10 cellular contexts compared by ENCODE assay signal in genomic region chr11:79092791-79093313, GRCh38.
DNase-seq lines count a peak whose midpoint lies in the region; FAIRE-seq and TF ChIP-seq lines count a peak whose summit lies in the region.
"Had no signal": no experiment of that assay in that cellular context is flagged by ENCODE, and none has a peak within 500 bp of the region (broad histone marks: within the 10 kb centered on the region; RNA-seq: fewer than 3 reads in every experiment).

No MANE protein-coding gene starts in this region.

- H3K27me3 ChIP-seq in astrocyte (ENCODE audit: insufficient read depth, low read length) = no peaks in the 10 kb centered on the region
- H3K27me3 ChIP-seq in neuronal stem cell (ENCODE audit: control insufficient read depth in 3 of 3, insufficient read depth in 3 of 3, low read depth in 1 of 3, low read length in 3 of 3) = peaks cover 0 to 40% (median 2%) of the 10 kb centered on the region in 3 experiments

- H2BK12ac ChIP-seq in neuronal stem cell (ENCODE audit: low read length) = no peak overlapping the region

- peaks cover 18% of the 10 kb centered on the region for H3K4me1 Mint-ChIP-seq in astrocyte (ENCODE audit: low read depth, unreplicated experiment)
- H3K4me1 Mint-ChIP-seq: central memory CD8-positive, alpha-beta T cell had no signal

- H3K4ac ChIP-seq in neuronal stem cell (ENCODE audit: low read length) = no peak overlapping the region

- TF ChIP-seq CTCF in AG10803 (conservative IDR thresholded peaks at IDR 0.05; ENCODE audit: low read length) (no peak), astrocyte (IDR thresholded peaks at IDR 0.05; ENCODE audit: insufficient read depth, low read depth, low read length) (no peak)

- no peaks in the 10 kb centered on the region for H3K36me3 Mint-ChIP-seq in astrocyte (ENCODE audit: low read depth, unreplicated experiment)
- H3K36me3 Mint-ChIP-seq: WTC11 had no signal

- DNase-seq in AG10803 (ENCODE audit: low read depth) (peak; percentile 100), KG1 (lab: John Stamatoyannopoulos, UW) (peak; percentile 29), astrocyte (ENCODE audit: low read depth) (peak; percentile 100), iris pigment epithelial cell (ENCODE audit: low read depth) (peak; percentile 99), NCI-H1417 (lab: John Stamatoyannopoulos, UW) (no peak), neuronal stem cell (ENCODE audit: low spot score) (no peak), GDM1 (lab: John Stamatoyannopoulos, UW) (no peak), posterior vena cava (ENCODE audit: low spot score) (no peak)

- no peak overlapping the region for H3K4me3 Mint-ChIP-seq in astrocyte (ENCODE audit: unreplicated experiment)
- H3K4me3 Mint-ChIP-seq: central memory CD8-positive, alpha-beta T cell; WTC11 had no signal

- no peak overlapping the region for H4K8ac ChIP-seq in neuronal stem cell (ENCODE audit: low read depth, low read length)

- peak; percentile 87 for FAIRE-seq in astrocyte (lab: Jason Lieb, UNC)

- intact Hi-C loops in posterior vena cava (cut with DNase I) = loop anchor here in 1 of 2 donors (10.0 kb wide), 1 partner anchor 448 kb away; no protein-coding TSS in a partner anchor

- peaks cover 7% of the 10 kb centered on the region for H3K9me3 ChIP-seq in astrocyte (ENCODE audit: insufficient read depth, low read depth, low read length)
- peaks cover 0 to 8% of the 10 kb centered on the region in 2 donors for H3K9me3 ChIP-seq in neuronal stem cell (replicated peaks in 1 of 2; ENCODE audit: control insufficient read depth in 2 of 2, insufficient read depth in 1 of 2, low read depth in 1 of 2, low read length in 2 of 2)

- H3K4me2 ChIP-seq in astrocyte (ENCODE audit: low read length) (no peak overlapping the region), neuronal stem cell (ENCODE audit: insufficient read depth, low read length, poor library complexity, severe bottlenecking) (no peak overlapping the region)

- no peak overlapping the region for H4K91ac ChIP-seq in neuronal stem cell (ENCODE audit: low read depth, low read length, poor library complexity)

- H2AK5ac ChIP-seq in neuronal stem cell (ENCODE audit: low read depth, low read length) = no peak overlapping the region

- H3K9me3 Mint-ChIP-seq in astrocyte (ENCODE audit: unreplicated experiment) = peaks cover 9% of the 10 kb centered on the region
- H3K9me3 Mint-ChIP-seq: central memory CD8-positive, alpha-beta T cell had no signal

- H3K18ac ChIP-seq in neuronal stem cell (ENCODE audit: low read length) = no peak overlapping the region

- no peak overlapping the region for H2BK120ac ChIP-seq in neuronal stem cell (ENCODE audit: low read depth, low read length)

- peak overlapping the region; percentile 8 for H3K27ac ChIP-seq in astrocyte (ENCODE audit: low read depth, low read length)
- H3K27ac ChIP-seq in neuronal stem cell (replicated peaks; ENCODE audit: low read length) = no peak overlapping the region

- H3K27ac Mint-ChIP-seq in astrocyte (ENCODE audit: unreplicated experiment) = no peak overlapping the region
- H3K27ac Mint-ChIP-seq: WTC11 had no signal

- H3K27me3 Mint-ChIP-seq in astrocyte (ENCODE audit: low read depth, unreplicated experiment) = peaks cover 4% of the 10 kb centered on the region
- H3K27me3 Mint-ChIP-seq: central memory CD8-positive, alpha-beta T cell had no signal

- H3K36me3 ChIP-seq in astrocyte (ENCODE audit: insufficient read depth, low read length) (no peaks in the 10 kb centered on the region), neuronal stem cell (replicated peaks in 1 of 2; ENCODE audit: control insufficient read depth in 2 of 2, insufficient read depth in 2 of 2, low read length in 2 of 2) (no peaks in the 10 kb centered on the region)

- no peak overlapping the region for H3K14ac ChIP-seq in neuronal stem cell (ENCODE audit: low read length)

- H4K20me1 ChIP-seq in astrocyte (ENCODE audit: insufficient read depth, low read length) = no peaks in the 10 kb centered on the region

- no peaks in the 10 kb centered on the region for H3K79me2 ChIP-seq in astrocyte (ENCODE audit: insufficient read depth, low read length)

- no peaks in the 10 kb centered on the region for H3K79me1 ChIP-seq in neuronal stem cell (ENCODE audit: low read depth, low read length)

- H3K4me1 ChIP-seq in astrocyte (ENCODE audit: insufficient read depth, low read length) (peaks cover 18% of the 10 kb centered on the region), neuronal stem cell (ENCODE audit: control insufficient read depth in 2 of 2, insufficient read depth in 1 of 2, low read depth in 1 of 2, low read length in 2 of 2) (peaks cover 1 to 11% of the 10 kb centered on the region in 2 donors)

- no peak overlapping the region for H2BK15ac ChIP-seq in neuronal stem cell (ENCODE audit: low read length)

- H2AFZ ChIP-seq in astrocyte (ENCODE audit: low read depth, low read length) = no peak overlapping the region
- no peak overlapping the region for H2AFZ ChIP-seq in neuronal stem cell (ENCODE audit: low read length)

- H3K9ac ChIP-seq in astrocyte (ENCODE audit: low read length) = no peak overlapping the region
- H3K9ac ChIP-seq in neuronal stem cell (ENCODE audit: low read depth, low read length, poor library complexity) = no peak overlapping the region

- H3K4me3 ChIP-seq in AG10803 (ENCODE audit: low read length) = no peak overlapping the region
- H3K4me3 ChIP-seq in astrocyte (ENCODE audit: insufficient read depth, low read depth, low read length) = no peak overlapping the region
- H3K4me3 ChIP-seq in neuronal stem cell (ENCODE audit: low read length in 2 of 2) = no peak overlapping the region

- no CpG with 5 or more reads among the region's 1 CpG for WGBS in neuronal stem cell (ENCODE audit: extremely low coverage in 2 of 2, insufficient read length in 2 of 2, insufficient replicate concordance in 1 of 2), 2 donors

- H2BK5ac ChIP-seq in neuronal stem cell (ENCODE audit: low read length) = no peak overlapping the region

- H3K23ac ChIP-seq in neuronal stem cell (ENCODE audit: low read depth, low read length, poor library complexity) = no peak overlapping the region

Comparison
In these comparisons a context has a peak if more than half of its experiments do, and no peak if none do; other contexts are left out.
1. DNase-seq: peak in AG10803 (single experiment), KG1 (single experiment), astrocyte (single experiment) and iris pigment epithelial cell (single experiment); none in NCI-H1417 (0 of 3), neuronal stem cell (single experiment), GDM1 (single experiment) and posterior vena cava (single experiment).